Comparison of ENCODE assay signal across 8 cellular contexts in the genomic region with DNA sequence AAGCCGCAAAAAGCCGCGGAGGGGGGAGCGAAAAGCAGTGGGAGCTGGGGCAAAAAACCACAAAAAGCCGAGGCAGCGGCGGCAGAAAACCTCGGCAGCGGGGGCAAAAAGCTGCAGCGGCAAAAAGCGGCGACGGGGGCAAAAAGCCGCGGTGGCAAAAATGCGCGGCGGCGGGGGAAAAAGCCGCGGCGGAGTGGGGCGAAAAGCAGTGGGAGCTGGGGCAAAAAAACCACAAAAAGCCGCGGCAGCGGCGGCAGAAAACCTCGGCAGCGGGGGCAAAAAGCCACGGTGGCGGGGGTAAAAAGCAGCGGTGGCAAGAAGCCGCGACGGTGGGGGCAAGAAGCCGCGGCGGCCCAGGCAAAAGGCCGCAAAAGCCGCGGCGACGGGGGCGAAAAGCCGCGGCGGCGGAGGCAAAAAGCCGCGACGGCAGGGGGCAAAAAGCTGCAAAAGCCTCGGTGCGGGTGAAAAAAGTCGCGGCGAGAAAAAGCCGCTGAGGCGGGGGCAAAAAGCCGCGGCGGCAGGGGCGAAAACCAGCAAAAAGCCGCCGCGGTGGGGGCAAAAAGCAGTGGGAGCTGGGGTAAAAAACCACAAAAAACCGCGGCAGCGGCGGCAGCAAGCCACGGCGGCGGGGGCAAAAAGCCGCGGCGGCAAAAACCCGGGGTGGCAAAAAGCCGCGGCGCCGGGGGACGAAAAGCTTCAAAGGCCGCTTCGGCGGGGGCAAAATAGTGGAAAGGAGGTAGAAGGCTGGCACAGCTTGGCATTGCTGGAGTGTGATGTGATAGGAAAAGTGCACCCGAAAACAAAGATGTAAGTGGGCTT.
DNase-seq lines count a peak whose midpoint lies in the region; ATAC-seq and TF ChIP-seq lines count a peak whose summit lies in the region.

No MANE protein-coding gene starts in this region.

- H3K27ac ChIP-seq in iPS-20b (ENCODE audit: low read length) (no peak overlapping the region), suprapubic skin (no peak overlapping the region)

- H3K4me3 Mint-ChIP-seq in activated CD8-positive, alpha-beta memory T cell treated with anti-CD3 and anti-CD28 coated beads, Interleukin-2, amount 10 ng/mL, durations not matched to agents 7 days and 5 days, result peak overlapping the region; percentile 61
- H3K4me3 Mint-ChIP-seq in HFFc6, result no peak overlapping the region

- H3K4me3 ChIP-seq in iPS-20b (ENCODE audit: low read length) (peak overlapping the region; percentile 59; the same call in 1 of the 2 replicates), suprapubic skin (peak overlapping the region; percentile 51)

- no peaks in the 10 kb centered on the region for H3K9me3 ChIP-seq in iPS-20b (ENCODE audit: insufficient read depth, low read depth, low read length)
- H3K9me3 ChIP-seq in suprapubic skin, result no peaks in the 10 kb centered on the region

- peaks cover 5% of the 10 kb centered on the region for H3K36me3 Mint-ChIP-seq in activated CD8-positive, alpha-beta memory T cell treated with anti-CD3 and anti-CD28 coated beads, Interleukin-2, amount 10 ng/mL, durations not matched to agents 7 days and 5 days
- H3K36me3 Mint-ChIP-seq in HFFc6 (ENCODE audit: low read depth), result no peaks in the 10 kb centered on the region

- peaks cover 5% of the 10 kb centered on the region for H3K4me1 Mint-ChIP-seq in activated CD8-positive, alpha-beta memory T cell treated with anti-CD3 and anti-CD28 coated beads, Interleukin-2, amount 10 ng/mL, durations not matched to agents 7 days and 5 days
- no peaks in the 10 kb centered on the region for H3K4me1 Mint-ChIP-seq in HFFc6 (ENCODE audit: low read depth)

- H3K4me1 ChIP-seq in iPS-20b (ENCODE audit: insufficient read depth, low read length) (no peaks in the 10 kb centered on the region), suprapubic skin (peaks cover 15% of the 10 kb centered on the region)

- TF ChIP-seq POLR2A in suprapubic skin (IDR thresholded peaks at IDR 0.05), result no peak

- no peak overlapping the region for H3K9ac ChIP-seq in iPS-20b (ENCODE audit: low read depth, low read length)

- ATAC-seq in activated CD8-positive, alpha-beta memory T cell treated with anti-CD3 and anti-CD28 coated beads, Interleukin-2, amount 10 ng/mL, durations not matched to agents 7 days and 5 days, result no peak
- no peak for ATAC-seq in HG03095 (IDR thresholded peaks at IDR 0.05; ENCODE audit: unreplicated experiment)

- CTCF ChIA-PET in activated CD8-positive, alpha-beta memory T cell treated with anti-CD3 and anti-CD28 coated beads, Interleukin-2, amount 10 ng/mL, durations not matched to agents 7 days and 5 days (lab: Charles Lee), result no interaction called here

- H3K36me3 ChIP-seq in iPS-20b (ENCODE audit: insufficient read depth, low read depth, low read length) (no peaks in the 10 kb centered on the region), suprapubic skin (no peaks in the 10 kb centered on the region)

- TF ChIP-seq CTCF in suprapubic skin (IDR thresholded peaks at IDR 0.05), result no peak
- TF ChIP-seq CTCF in HFFc6 (IDR thresholded peaks at IDR 0.05), result no peak

- H3K27ac Mint-ChIP-seq in activated CD8-positive, alpha-beta memory T cell treated with anti-CD3 and anti-CD28 coated beads, Interleukin-2, amount 10 ng/mL, durations not matched to agents 7 days and 5 days, result peak overlapping the region; percentile 74
- H3K27ac Mint-ChIP-seq in HFFc6, result no peak overlapping the region

- no peak for TF ChIP-seq EP300 in suprapubic skin (IDR thresholded peaks at IDR 0.05)

- WGBS in suprapubic skin, result 2% methylated on average over 85 of the region's 85 CpGs

- H3K27me3 ChIP-seq in iPS-20b (ENCODE audit: insufficient read depth, low read length) (peaks cover 48% of the 10 kb centered on the region), suprapubic skin (peaks cover 32% of the 10 kb centered on the region)

- DNase-seq in activated CD8-positive, alpha-beta memory T cell treated with anti-CD3 and anti-CD28 coated beads, Interleukin-2, amount 10 ng/mL, durations not matched to agents 7 days and 5 days, result no peak
- no peak for DNase-seq in activated CD8-positive, alpha-beta memory T cell treated with anti-CD3 and anti-CD28 coated beads for 24 hours
- peak; percentile 50 for DNase-seq in activated CD8-positive, alpha-beta memory T cell treated with anti-CD3 and anti-CD28 coated beads, Interleukin-2, amount 50 U/mL, for 48 hours
- DNase-seq in suprapubic skin (ENCODE audit: low spot score in 2 of 2) (no peak), amniotic stem cell (lab: John Stamatoyannopoulos, UW) (no peak), HFFc6 (no peak)

- peaks cover 27% of the 10 kb centered on the region for H3K27me3 Mint-ChIP-seq in activated CD8-positive, alpha-beta memory T cell treated with anti-CD3 and anti-CD28 coated beads, Interleukin-2, amount 10 ng/mL, durations not matched to agents 7 days and 5 days
- no peaks in the 10 kb centered on the region; the same call in 1 of the 2 replicates for H3K27me3 Mint-ChIP-seq in HFFc6 (ENCODE audit: insufficient read depth)

- no peaks in the 10 kb centered on the region for H3K9me3 Mint-ChIP-seq in activated CD8-positive, alpha-beta memory T cell treated with anti-CD3 and anti-CD28 coated beads, Interleukin-2, amount 10 ng/mL, durations not matched to agents 7 days and 5 days (ENCODE audit: low read depth)
- no peaks in the 10 kb centered on the region for H3K9me3 Mint-ChIP-seq in HFFc6
